In genomic region chr4:102828497-102828808, GRCh38 we compare ENCODE assay signal across 8 cellular contexts. TPM values are rescaled to one million over a fixed set of nuclear protein-coding genes. Genes with fewer than 3 reads are reported as not detected.
A peak's percentile ranks its signal among the peaks of the same experiment; 100 is the strongest.
DNase-seq lines count a peak whose midpoint lies in the region; ATAC-seq and TF ChIP-seq lines count a peak whose summit lies in the region.

No MANE protein-coding gene starts in this region.

- no peak for TF ChIP-seq CTCF in BJ (IDR thresholded peaks at IDR 0.05; ENCODE audit: insufficient read depth, low read depth, low read length)
- no peak for TF ChIP-seq CTCF in neural cell (IDR thresholded peaks at IDR 0.05; ENCODE audit: poor library complexity, severe bottlenecking)

- peak overlapping the region; percentile 90 for H2AFZ ChIP-seq in neural cell (ENCODE audit: low read depth, low read length)

- H3F3A ChIP-seq in neural cell (ENCODE audit: insufficient read depth, low read length, poor library complexity, severe bottlenecking): peaks cover 12% of the 10 kb centered on the region

- ATAC-seq in HG02973 (IDR thresholded peaks at IDR 0.05; ENCODE audit: unreplicated experiment): no peak

- H3K4me1 ChIP-seq in endocrine pancreas (ENCODE audit: control insufficient read depth, insufficient read depth, low read length): peaks cover 9% of the 10 kb centered on the region

- no peaks in the 10 kb centered on the region for H3K9me3 ChIP-seq in MG63
- no peaks in the 10 kb centered on the region for H3K9me3 ChIP-seq in endocrine pancreas (ENCODE audit: control insufficient read depth, low read length)
- H3K9me3 ChIP-seq in neural cell (ENCODE audit: low read length): no peaks in the 10 kb centered on the region

- H3K9ac ChIP-seq in endocrine pancreas (ENCODE audit: control insufficient read depth, insufficient read depth, low read length): peak overlapping the region; percentile 54
- peak overlapping the region; percentile 100 for H3K9ac ChIP-seq in neural cell (ENCODE audit: low read length)

- peak overlapping the region; percentile 75 for H3K4me2 ChIP-seq in neural cell (ENCODE audit: low read length)

- no peaks in the 10 kb centered on the region for H3K27me3 ChIP-seq in BJ (ENCODE audit: control insufficient read depth, insufficient read depth, low read length)
- H3K27me3 ChIP-seq in MG63: no peaks in the 10 kb centered on the region
- H3K27me3 ChIP-seq in endocrine pancreas (ENCODE audit: control insufficient read depth, insufficient read depth, low read length): no peaks in the 10 kb centered on the region
- H3K27me3 ChIP-seq in neural cell (ENCODE audit: insufficient read depth, low read depth, low read length): no peaks in the 10 kb centered on the region

- H3K36me3 ChIP-seq in BJ (ENCODE audit: control insufficient read depth, insufficient read depth, low read length) (no peaks in the 10 kb centered on the region), MG63 (peaks cover 33% of the 10 kb centered on the region), endocrine pancreas (ENCODE audit: control insufficient read depth, insufficient read depth, low read length) (no peaks in the 10 kb centered on the region), neural cell (ENCODE audit: insufficient read depth, low read length) (no peaks in the 10 kb centered on the region)

- H3K79me2 ChIP-seq in neural cell (replicated peaks; ENCODE audit: insufficient read depth, low read length): peaks cover 52% of the 10 kb centered on the region

- peaks cover 14% of the 10 kb centered on the region for H4K20me1 ChIP-seq in neural cell (ENCODE audit: insufficient read depth)

- TF ChIP-seq EP300 in neural cell (conservative IDR thresholded peaks at IDR 0.05; ENCODE audit: poor library complexity, severe bottlenecking): no peak

- POLR2A ChIA-PET in BJ (lab: Charles Lee): interaction anchor here (0.7 to 1.8 kb wide), 3 partner anchors 8 to 41 kb away, joined by 4 to 10 read pairs (median 8); partner anchors contain the start of gene CISD2

- H3K27ac ChIP-seq in neural cell (ENCODE audit: low read length): peak overlapping the region; percentile 100

- no peak for TF ChIP-seq RAD21 in neural cell (conservative IDR thresholded peaks at IDR 0.05)

- DNase-seq in BJ (ENCODE audit: low read depth) (no peak), MG63 (no peak), NCI-H226 (no peak), glomerular visceral epithelial cell (ENCODE audit: extremely low spot score) (no peak), NCI-H526 treated with DMSO at 0.1 percent for 48 hours (lab: John Stamatoyannopoulos, UW) (no peak)

- peak overlapping the region; percentile 70 for H3K4me3 ChIP-seq in BJ (ENCODE audit: low read depth, low read length)
- H3K4me3 ChIP-seq in MG63: peak overlapping the region; percentile 90
- peak overlapping the region; percentile 94 for H3K4me3 ChIP-seq in endocrine pancreas (ENCODE audit: control insufficient read depth, insufficient read depth, low read length)
- peak overlapping the region; percentile 90 for H3K4me3 ChIP-seq in neural cell (ENCODE audit: low read length)

- H3K9me2 ChIP-seq in neural cell (ENCODE audit: insufficient read depth, low read length): no peaks in the 10 kb centered on the region

- CTCF ChIA-PET in BJ (lab: Yijun Ruan, JAX): interaction anchor here (0.6 to 2.7 kb wide), 4 partner anchors 9 to 208 kb away, joined by 3 to 9 read pairs (median 8); partner anchors contain the start of gene CISD2

TF ChIP-seq in neural cell, 6 proteins besides CTCF, POLR2A, EP300 and RAD21:
- TF ChIP-seq SMC3 (conservative IDR thresholded peaks at IDR 0.05; ENCODE audit: poor library complexity) (no peak), MXI1 (conservative IDR thresholded peaks at IDR 0.05; ENCODE audit: poor library complexity, severe bottlenecking) (peak; percentile 15)

RNA-seq across cellular contexts. Expression of gene UBE2D3, which starts 1.1 kb away (rescaled TPM):
- polyA plus RNA-seq in BJ (2011; rRNA removed) (298 and 431 TPM in 2 replicates), neural cell (352 and 373 TPM in 2 replicates)
- 156 and 207 TPM in 2 replicates for polyA minus RNA-seq in BJ (2011; rRNA and poly(A)+ RNA removed)
- 284 and 289 TPM in 2 replicates for total RNA-seq in MG63 (2014; rRNA removed; shearing (Covaris generic); ENCODE audit: low replicate concordance)
- 354 and 368 TPM in 2 replicates for polyA minus RNA-seq in neural cell

RNA-seq across cellular contexts. Expression of gene CISD2, which starts 40.3 kb away (rescaled TPM):
- polyA plus RNA-seq in BJ (2011; rRNA removed) (23.0 and 32.2 TPM in 2 replicates), neural cell (89.4 and 102 TPM in 2 replicates)
- 8.4 and 12.3 TPM in 2 replicates for polyA minus RNA-seq in BJ (2011; rRNA and poly(A)+ RNA removed)
- 43.1 and 44.0 TPM in 2 replicates for total RNA-seq in MG63 (2014; rRNA removed; shearing (Covaris generic); ENCODE audit: low replicate concordance)
- polyA minus RNA-seq in neural cell: 52.3 and 54.2 TPM in 2 replicates
